Comparison of ENCODE assay signal across 33 cellular contexts in the genomic region with DNA sequence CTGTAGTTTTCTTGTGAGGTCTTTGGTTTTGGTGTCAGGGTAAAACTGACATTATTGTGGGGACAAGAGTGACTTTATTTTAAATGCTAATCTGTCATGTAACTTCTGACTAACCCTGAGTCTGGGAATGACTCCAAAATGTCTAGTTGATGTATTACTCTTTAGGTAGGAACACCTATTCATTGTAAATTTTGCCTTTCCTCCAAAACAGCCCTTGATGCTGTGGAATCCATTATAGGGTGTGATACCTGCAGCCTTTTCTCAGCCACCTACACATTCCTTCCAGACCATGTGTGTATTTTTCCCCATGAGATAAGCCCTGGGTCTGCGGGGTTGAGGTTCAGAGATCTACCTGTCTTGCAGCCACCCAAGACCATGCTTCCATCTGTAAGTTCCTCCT. TPM values are rescaled to one million over a fixed set of nuclear protein-coding genes. Genes with fewer than 3 reads are reported as not detected.
"Had no signal": no experiment of that assay in that cellular context is flagged by ENCODE, and none has a peak within 500 bp of the region (broad histone marks: within the 10 kb centered on the region; RNA-seq: fewer than 3 reads in every experiment).

No MANE protein-coding gene starts in this region.

- H3K4me1 Mint-ChIP-seq: activated CD4-positive, alpha-beta T cell treated with anti-CD3 and anti-CD28 coated beads for 36 hours; activated CD4-positive, alpha-beta T cell treated with anti-CD3 and anti-CD28 coated beads, Interleukin-2, amount 10 ng/mL, durations not matched to agents 24 days and 14 days; activated CD8-positive, alpha-beta memory T cell treated with anti-CD3 and anti-CD28 coated beads, Interleukin-2, amount 10 ng/mL, durations not matched to agents 7 days and 5 days; activated naive CD8-positive, alpha-beta T cell treated with anti-CD3 and anti-CD28 coated beads, Interleukin-2, amount 10 ng/mL, durations not matched to agents 7 days and 5 days; endodermal cell had no signal

- H3K9me3 Mint-ChIP-seq: activated CD4-positive, alpha-beta T cell treated with anti-CD3 and anti-CD28 coated beads, Interleukin-2, amount 10 ng/mL, durations not matched to agents 24 days and 14 days; activated naive CD4-positive, alpha-beta T cell treated with anti-CD3 and anti-CD28 coated beads, Interleukin-2, amount 50 U/mL, for 72 hours; activated T-helper 1 cell treated with anti-CD3 and anti-CD28 coated beads, Interleukin-12 subunit alpha, Interleukin-12 subunit beta, Interleukin-2, Interleukin-4 antibody, amounts not matched to agents 30 ng/mL and 10 ng/mL and 1 ng/mL, durations not matched to agents 14 hours and 24 hours and 36 hours; activated T-helper 2 cell treated with anti-CD3 and anti-CD28 coated beads, Interferon-gamma antibody, Interleukin-2, Interleukin-4, amounts not matched to agents 10 μg/mL and 5 μg/mL and 100 μg/mL, durations not matched to agents 14 hours and 24 hours and 36 hours; dendritic cell treated with granulocyte-macrophage colony-stimulating factor and Interleukin-4, amounts not matched to agents 40 ng/mL and 50 ng/mL, for 4 days; endodermal cell had no signal

- H3K9me3 ChIP-seq: ascending aorta, colonic mucosa, esophagus muscularis mucosa, gastrocnemius medialis, heart left ventricle had no signal

- H3K4me1 ChIP-seq: ascending aorta, colonic mucosa, esophagus muscularis mucosa, foreskin keratinocyte, gastrocnemius medialis, heart left ventricle had no signal

- H3K27ac Mint-ChIP-seq: activated CD4-positive, alpha-beta memory T cell treated with anti-CD3 and anti-CD28 coated beads for 36 hours; activated CD4-positive, alpha-beta T cell treated with anti-CD3 and anti-CD28 coated beads for 36 hours; activated CD4-positive, alpha-beta T cell treated with anti-CD3 and anti-CD28 coated beads, Interleukin-2, amount 10 ng/mL, durations not matched to agents 24 days and 14 days; activated CD8-positive, alpha-beta memory T cell treated with anti-CD3 and anti-CD28 coated beads, Interleukin-2, amount 10 ng/mL, durations not matched to agents 7 days and 5 days; activated CD8-positive, alpha-beta T cell treated with anti-CD3 and anti-CD28 coated beads, Interleukin-2, amount 10 ng/mL, durations not matched to agents 7 days and 5 days; activated naive CD4-positive, alpha-beta T cell treated with anti-CD3 and anti-CD28 coated beads for 36 hours; activated naive CD4-positive, alpha-beta T cell treated with anti-CD3 and anti-CD28 coated beads, Interleukin-2, amount 50 U/mL, for 72 hours; activated naive CD8-positive, alpha-beta T cell treated with anti-CD3 and anti-CD28 coated beads, Interleukin-2, amount 10 ng/mL, durations not matched to agents 7 days and 5 days; activated T-helper 1 cell treated with anti-CD3 and anti-CD28 coated beads, Interleukin-12 subunit alpha, Interleukin-12 subunit beta, Interleukin-2, Interleukin-4 antibody, amounts not matched to agents 30 ng/mL and 10 ng/mL and 1 ng/mL, durations not matched to agents 14 hours and 24 hours and 36 hours; activated T-helper 2 cell treated with anti-CD3 and anti-CD28 coated beads, Interferon-gamma antibody, Interleukin-2, Interleukin-4, amounts not matched to agents 10 μg/mL and 5 μg/mL and 100 μg/mL, durations not matched to agents 14 hours and 24 hours and 36 hours; dendritic cell treated with granulocyte-macrophage colony-stimulating factor and Interleukin-4, amounts not matched to agents 40 ng/mL and 50 ng/mL, for 4 days; endodermal cell had no signal

- ATAC-seq: activated CD4-positive, alpha-beta T cell treated with anti-CD3 and anti-CD28 coated beads for 36 hours; activated CD8-positive, alpha-beta memory T cell treated with anti-CD3 and anti-CD28 coated beads, Interleukin-2, amount 10 ng/mL, durations not matched to agents 7 days and 5 days; activated CD8-positive, alpha-beta T cell treated with anti-CD3 and anti-CD28 coated beads, Interleukin-2, amount 10 ng/mL, durations not matched to agents 7 days and 5 days; foreskin keratinocyte; gastrocnemius medialis; heart left ventricle had no signal

- H3K36me3 Mint-ChIP-seq: activated CD4-positive, alpha-beta memory T cell treated with anti-CD3 and anti-CD28 coated beads for 36 hours; activated CD8-positive, alpha-beta memory T cell treated with anti-CD3 and anti-CD28 coated beads, Interleukin-2, amount 10 ng/mL, durations not matched to agents 7 days and 5 days; activated naive CD4-positive, alpha-beta T cell treated with anti-CD3 and anti-CD28 coated beads, Interleukin-2, amount 50 U/mL, for 72 hours had no signal

- H3K36me3 ChIP-seq: ascending aorta, brain microvascular endothelial cell, colonic mucosa, esophagus muscularis mucosa, gastrocnemius medialis, heart left ventricle had no signal

- DNase-seq: activated CD4-positive, alpha-beta memory T cell treated with anti-CD3 and anti-CD28 coated beads for 36 hours; activated CD4-positive, alpha-beta T cell treated with anti-CD3 and anti-CD28 coated beads for 36 hours; activated CD4-positive, alpha-beta T cell treated with anti-CD3 and anti-CD28 coated beads, Interleukin-2, amount 10 ng/mL, durations not matched to agents 24 days and 14 days; activated CD4-positive, CD25-positive, alpha-beta regulatory T cell; activated CD4-positive, CD25-positive, alpha-beta regulatory T cell treated with anti-CD3 and anti-CD28 coated beads, Interleukin-2, amount 50 U/mL, for 72 hours; activated CD8-positive, alpha-beta memory T cell treated with anti-CD3 and anti-CD28 coated beads, Interleukin-2, amount 10 ng/mL, durations not matched to agents 7 days and 5 days; activated CD8-positive, alpha-beta memory T cell treated with anti-CD3 and anti-CD28 coated beads, Interleukin-2, amount 50 U/mL, for 4 hours; activated CD8-positive, alpha-beta T cell treated with anti-CD3 and anti-CD28 coated beads, Interleukin-2, amount 10 ng/mL, durations not matched to agents 7 days and 5 days; activated effector memory CD4-positive, alpha-beta T cell treated with anti-CD3 and anti-CD28 coated beads, Interleukin-2, amount 50 U/mL, for 16 hours; activated naive CD4-positive, alpha-beta T cell treated with anti-CD3 and anti-CD28 coated beads for 36 hours; activated naive CD8-positive, alpha-beta T cell treated with anti-CD3 and anti-CD28 coated beads, Interleukin-2, amount 10 ng/mL, durations not matched to agents 7 days and 5 days; activated T-cell treated with anti-CD3 and anti-CD28 coated beads, Interleukin-2, amount 50 U/mL, for 1 hour; activated T-cell treated with anti-CD3 and anti-CD28 coated beads, Interleukin-2, amount 50 U/mL, for 48 hours; brain microvascular endothelial cell; caudate nucleus; colonic mucosa; dorsolateral prefrontal cortex; effector memory CD4-positive, alpha-beta T cell; endodermal cell; foreskin keratinocyte; gastrocnemius medialis; glutamatergic neuron; heart left ventricle; T-helper 2 cell had no signal

- H3K27me3 ChIP-seq: ascending aorta, brain microvascular endothelial cell, colonic mucosa, dorsolateral prefrontal cortex, gastrocnemius medialis, heart left ventricle had no signal

- H3K4me3 ChIP-seq: ascending aorta, colonic mucosa, dorsolateral prefrontal cortex, esophagus muscularis mucosa, gastrocnemius medialis, heart left ventricle had no signal

- H3K4me3 Mint-ChIP-seq: activated CD4-positive, alpha-beta memory T cell treated with anti-CD3 and anti-CD28 coated beads for 36 hours; activated CD4-positive, alpha-beta T cell treated with anti-CD3 and anti-CD28 coated beads for 36 hours; activated CD4-positive, alpha-beta T cell treated with anti-CD3 and anti-CD28 coated beads, Interleukin-2, amount 10 ng/mL, durations not matched to agents 24 days and 14 days; activated CD8-positive, alpha-beta memory T cell treated with anti-CD3 and anti-CD28 coated beads, Interleukin-2, amount 10 ng/mL, durations not matched to agents 7 days and 5 days; activated CD8-positive, alpha-beta T cell treated with anti-CD3 and anti-CD28 coated beads, Interleukin-2, amount 10 ng/mL, durations not matched to agents 7 days and 5 days; activated naive CD4-positive, alpha-beta T cell treated with anti-CD3 and anti-CD28 coated beads for 36 hours; activated naive CD8-positive, alpha-beta T cell treated with anti-CD3 and anti-CD28 coated beads, Interleukin-2, amount 10 ng/mL, durations not matched to agents 7 days and 5 days; activated T-helper 1 cell treated with anti-CD3 and anti-CD28 coated beads, Interleukin-12 subunit alpha, Interleukin-12 subunit beta, Interleukin-2, Interleukin-4 antibody, amounts not matched to agents 30 ng/mL and 10 ng/mL and 1 ng/mL, durations not matched to agents 14 hours and 24 hours and 36 hours; dendritic cell treated with granulocyte-macrophage colony-stimulating factor and Interleukin-4, amounts not matched to agents 40 ng/mL and 50 ng/mL, for 4 days; endodermal cell had no signal

- H3K27ac ChIP-seq: ascending aorta, brain microvascular endothelial cell, colonic mucosa, dorsolateral prefrontal cortex, esophagus muscularis mucosa, foreskin keratinocyte, gastrocnemius medialis, heart left ventricle had no signal

RNA-seq across cellular contexts. Expression of a gene that starts 4.1 kb away (rescaled TPM):
- total RNA-seq: activated CD4-positive, alpha-beta memory T cell treated with anti-CD3 and anti-CD28 coated beads for 36 hours; activated CD4-positive, alpha-beta T cell treated with anti-CD3 and anti-CD28 coated beads for 36 hours; activated CD4-positive, alpha-beta T cell treated with anti-CD3 and anti-CD28 coated beads, Interleukin-2, amount 10 ng/mL, durations not matched to agents 24 days and 14 days; activated CD8-positive, alpha-beta memory T cell treated with anti-CD3 and anti-CD28 coated beads for 36 hours; activated CD8-positive, alpha-beta memory T cell treated with anti-CD3 and anti-CD28 coated beads, Interleukin-2, amount 10 ng/mL, durations not matched to agents 7 days and 5 days; activated CD8-positive, alpha-beta T cell treated with anti-CD3 and anti-CD28 coated beads, Interleukin-2, amount 10 ng/mL, durations not matched to agents 7 days and 5 days; activated naive CD4-positive, alpha-beta T cell treated with anti-CD3 and anti-CD28 coated beads for 36 hours; activated naive CD4-positive, alpha-beta T cell treated with anti-CD3 and anti-CD28 coated beads, Interleukin-2, amount 50 U/mL, for 72 hours; activated naive CD8-positive, alpha-beta T cell treated with anti-CD3 and anti-CD28 coated beads, Interleukin-2, amount 10 ng/mL, durations not matched to agents 7 days and 5 days; activated T-helper 1 cell treated with anti-CD3 and anti-CD28 coated beads, Interleukin-12 subunit alpha, Interleukin-12 subunit beta, Interleukin-2, Interleukin-4 antibody, amounts not matched to agents 30 ng/mL and 10 ng/mL and 1 ng/mL, durations not matched to agents 14 hours and 24 hours and 36 hours; activated T-helper 2 cell treated with anti-CD3 and anti-CD28 coated beads, Interferon-gamma antibody, Interleukin-2, Interleukin-4, amounts not matched to agents 10 μg/mL and 5 μg/mL and 100 μg/mL, durations not matched to agents 14 hours and 24 hours and 36 hours; ascending aorta; colonic mucosa; dorsolateral prefrontal cortex; endodermal cell; epithelial cell of proximal tubule; esophagus muscularis mucosa; foreskin keratinocyte; gastrocnemius medialis; heart left ventricle; T-helper 1 cell treated with Interleukin-12 subunit alpha and Interleukin-12 subunit beta and Interleukin-4 antibody, amounts not matched to agents 30 ng/mL and 1 ng/mL, for 36 hours had no signal
- polyA plus RNA-seq: foreskin keratinocyte, heart left ventricle had no signal

RNA-seq across cellular contexts. Expression of a gene that starts 5.5 kb away (rescaled TPM):
- total RNA-seq: activated CD4-positive, alpha-beta memory T cell treated with anti-CD3 and anti-CD28 coated beads for 36 hours; activated CD4-positive, alpha-beta T cell treated with anti-CD3 and anti-CD28 coated beads, Interleukin-2, amount 10 ng/mL, durations not matched to agents 24 days and 14 days; activated CD8-positive, alpha-beta memory T cell treated with anti-CD3 and anti-CD28 coated beads for 36 hours; activated CD8-positive, alpha-beta memory T cell treated with anti-CD3 and anti-CD28 coated beads, Interleukin-2, amount 10 ng/mL, durations not matched to agents 7 days and 5 days; activated CD8-positive, alpha-beta T cell treated with anti-CD3 and anti-CD28 coated beads, Interleukin-2, amount 10 ng/mL, durations not matched to agents 7 days and 5 days; activated naive CD4-positive, alpha-beta T cell treated with anti-CD3 and anti-CD28 coated beads for 36 hours; activated naive CD8-positive, alpha-beta T cell treated with anti-CD3 and anti-CD28 coated beads, Interleukin-2, amount 10 ng/mL, durations not matched to agents 7 days and 5 days; activated T-helper 1 cell treated with anti-CD3 and anti-CD28 coated beads, Interleukin-12 subunit alpha, Interleukin-12 subunit beta, Interleukin-2, Interleukin-4 antibody, amounts not matched to agents 30 ng/mL and 10 ng/mL and 1 ng/mL, durations not matched to agents 14 hours and 24 hours and 36 hours; activated T-helper 2 cell treated with anti-CD3 and anti-CD28 coated beads, Interferon-gamma antibody, Interleukin-2, Interleukin-4, amounts not matched to agents 10 μg/mL and 5 μg/mL and 100 μg/mL, durations not matched to agents 14 hours and 24 hours and 36 hours; ascending aorta; endodermal cell; epithelial cell of proximal tubule; esophagus muscularis mucosa had no signal

RNA-seq across cellular contexts. Expression of a gene that starts 19.7 kb away (rescaled TPM):
- total RNA-seq: ascending aorta, colonic mucosa, epithelial cell of proximal tubule, foreskin keratinocyte had no signal
- polyA plus RNA-seq: foreskin keratinocyte had no signal
